ENCODE assay signal across 1 cellular context in genomic region chr6:30884521-30885480, GRCh38.
A peak's percentile ranks its signal among the peaks of the same experiment; 100 is the strongest.
TF ChIP-seq lines count a peak whose summit lies in the region.

No MANE protein-coding gene starts in this region.

TF ChIP-seq in HepG2, 621 proteins besides CTCF, POLR2A, EP300 and RAD21 (continued from another document and continues in another):
- TF ChIP-seq ZUFSP (CRISPR knock-in tag; IDR thresholded peaks at IDR 0.05; ENCODE audit: borderline replicate concordance) (0 out of 2 replicates have a peak, but pooled peaks have one; percentile 67), ZNF572 (CRISPR knock-in tag; IDR thresholded peaks at IDR 0.05) (0 out of 2 replicates have a peak, but pooled peaks have one; percentile 56), ZNF18 (CRISPR knock-in tag; IDR thresholded peaks at IDR 0.05; ENCODE audit: insufficient replicate concordance) (peak; percentile 68), AKAP8 (CRISPR knock-in tag; IDR thresholded peaks at IDR 0.05) (no peak), PATZ1 (CRISPR knock-in tag; IDR thresholded peaks at IDR 0.05) (peak; percentile 37; the same call in 1 of the 2 replicates), PAWR (CRISPR knock-in tag; IDR thresholded peaks at IDR 0.05; ENCODE audit: borderline replicate concordance) (peak; percentile 85; the same call in 1 of the 2 replicates), NRL (CRISPR knock-in tag; IDR thresholded peaks at IDR 0.05; ENCODE audit: borderline replicate concordance) (0 out of 2 replicates have a peak, but pooled peaks have one; percentile 60), SIN3A (IDR thresholded peaks at IDR 0.05; ENCODE audit: borderline replicate concordance, low read depth, low read length) (peak; percentile 31; the same call in 1 of the 2 replicates), MTF2 (CRISPR knock-in tag; IDR thresholded peaks at IDR 0.05; ENCODE audit: borderline replicate concordance) (peak; percentile 25; the same call in 1 of the 2 replicates), ZNF543 (CRISPR knock-in tag; IDR thresholded peaks at IDR 0.05) (0 out of 2 replicates have a peak, but pooled peaks have one; percentile 32), ZNF275 (CRISPR knock-in tag; IDR thresholded peaks at IDR 0.05; ENCODE audit: borderline replicate concordance) (0 out of 2 replicates have a peak, but pooled peaks have one; percentile 59), ZNF687 (CRISPR knock-in tag; IDR thresholded peaks at IDR 0.05) (peak; percentile 44; the same call in 1 of the 2 replicates), ZFP90 (CRISPR knock-in tag; IDR thresholded peaks at IDR 0.05; ENCODE audit: borderline replicate concordance) (0 out of 2 replicates have a peak, but pooled peaks have one; percentile 48), ZNF501 (CRISPR knock-in tag; IDR thresholded peaks at IDR 0.05) (peak; percentile 72), ZNF737 (CRISPR knock-in tag; IDR thresholded peaks at IDR 0.05; ENCODE audit: borderline replicate concordance) (0 out of 2 replicates have a peak, but pooled peaks have one; percentile 28), ZNF761 (CRISPR knock-in tag; conservative IDR thresholded peaks at IDR 0.05) (peak; percentile 58; the same call in 1 of the 2 replicates), HNRNPLL (IDR thresholded peaks at IDR 0.05; ENCODE audit: low read depth, low read length, poor library complexity, severe bottlenecking) (peak; percentile 6), PHF21A (CRISPR knock-in tag; IDR thresholded peaks at IDR 0.05) (no peak; the same call in 1 of the 2 replicates), MBNL3 (CRISPR knock-in tag; conservative IDR thresholded peaks at IDR 0.05) (no peak), ZNF296 (CRISPR knock-in tag; conservative IDR thresholded peaks at IDR 0.05) (0 out of 2 replicates have a peak, but pooled peaks have one; percentile 45), ZNF512B (CRISPR knock-in tag; IDR thresholded peaks at IDR 0.05; ENCODE audit: borderline replicate concordance) (0 out of 2 replicates have a peak, but pooled peaks have one; percentile 2), ATF3 (CRISPR knock-in tag; IDR thresholded peaks at IDR 0.05) (no peak), NKX3-1 (CRISPR knock-in tag; IDR thresholded peaks at IDR 0.05) (no peak), SAP130 (CRISPR knock-in tag; IDR thresholded peaks at IDR 0.05; ENCODE audit: low read depth) (peak; percentile 19), ZMAT3 (CRISPR knock-in tag; conservative IDR thresholded peaks at IDR 0.05) (peak; percentile 50; the same call in 1 of the 2 replicates), NFKB2 (CRISPR knock-in tag; IDR thresholded peaks at IDR 0.05; ENCODE audit: borderline replicate concordance) (peak; percentile 13; the same call in 1 of the 2 replicates), ZSCAN29 (CRISPR knock-in tag; conservative IDR thresholded peaks at IDR 0.05) (peak; percentile 83), ATF7 (IDR thresholded peaks at IDR 0.05) (no peak), ATF7 (CRISPR knock-in tag; IDR thresholded peaks at IDR 0.05) (peak; percentile 54; the same call in 1 of the 2 replicates), MXD1 (CRISPR knock-in tag; IDR thresholded peaks at IDR 0.05) (peak; percentile 9; the same call in 1 of the 2 replicates), SALL1 (CRISPR knock-in tag; IDR thresholded peaks at IDR 0.05) (peak; percentile 2; the same call in 1 of the 2 replicates), ZNF777 (CRISPR knock-in tag; IDR thresholded peaks at IDR 0.05) (peak; percentile 59), TFAP4 (IDR thresholded peaks at IDR 0.05; ENCODE audit: borderline replicate concordance, low read depth) (peak; percentile 44; the same call in 1 of the 2 replicates), ZNF224 (CRISPR knock-in tag; IDR thresholded peaks at IDR 0.05) (no peak), ZFP91 (CRISPR knock-in tag; IDR thresholded peaks at IDR 0.05; ENCODE audit: borderline replicate concordance) (peak; percentile 48), PHF20 (CRISPR knock-in tag; IDR thresholded peaks at IDR 0.05) (0 out of 2 replicates have a peak, but pooled peaks have one; percentile 13), ZC3H13 (CRISPR knock-in tag; IDR thresholded peaks at IDR 0.05) (peak; percentile 21; the same call in 1 of the 2 replicates), ZNF720 (CRISPR knock-in tag; IDR thresholded peaks at IDR 0.05) (no peak), ARID3A (IDR thresholded peaks at IDR 0.05; ENCODE audit: low read depth, low read length) (no peak), GABPB1 (CRISPR knock-in tag; IDR thresholded peaks at IDR 0.05) (peak; percentile 63; the same call in 1 of the 2 replicates)
